In the genomic region with DNA sequence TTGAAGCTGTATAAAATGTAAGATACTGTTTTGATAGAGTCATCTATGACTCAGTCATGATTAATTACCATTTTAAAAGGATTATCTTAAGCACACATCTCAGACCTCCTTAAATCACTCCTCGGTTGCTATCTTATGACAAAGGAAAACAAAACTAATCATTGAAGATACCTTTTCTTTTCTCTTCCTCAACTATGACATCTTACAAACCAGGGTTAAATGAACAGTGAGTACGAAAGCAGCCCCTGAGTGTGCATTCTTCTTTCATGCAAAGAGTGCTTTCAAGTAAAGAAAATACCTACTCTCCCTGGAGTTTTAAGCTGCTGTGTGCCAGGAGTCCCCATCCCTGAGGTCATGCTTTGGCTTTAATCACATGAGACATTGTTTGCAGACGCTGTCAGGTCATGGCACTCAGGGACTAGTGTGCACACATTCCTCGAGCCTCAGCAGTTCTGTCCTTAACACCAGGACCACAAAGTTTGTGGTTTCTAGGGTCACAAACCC, we compare ENCODE assay signal across 11 cellular contexts.
A peak's percentile ranks its signal among the peaks of the same experiment; 100 is the strongest.
DNase-seq lines count a peak whose midpoint lies in the region; ATAC-seq, FAIRE-seq and TF ChIP-seq lines count a peak whose summit lies in the region.
"Had no signal": no experiment of that assay in that cellular context is flagged by ENCODE, and none has a peak within 500 bp of the region (broad histone marks: within the 10 kb centered on the region; RNA-seq: fewer than 3 reads in every experiment).

No MANE protein-coding gene starts in this region.

- TF ChIP-seq POLR2A in right lobe of liver (IDR thresholded peaks at IDR 0.05) = no peak
- TF ChIP-seq POLR2A in Peyer's patch (IDR thresholded peaks at IDR 0.05) = no peak
- TF ChIP-seq POLR2A in lower leg skin (IDR thresholded peaks at IDR 0.05) = no peak

- no peak overlapping the region for H3K27ac ChIP-seq in right lobe of liver
- H3K27ac ChIP-seq in Peyer's patch = no peak overlapping the region
- H3K27ac ChIP-seq: dorsolateral prefrontal cortex, HL-60 had no signal

- H3K27me3 ChIP-seq in bronchial epithelial cell (ENCODE audit: control insufficient read depth, insufficient read depth, low read length) (no peaks in the 10 kb centered on the region), right lobe of liver (no peaks in the 10 kb centered on the region), Peyer's patch (no peaks in the 10 kb centered on the region)
- H3K27me3 ChIP-seq: dorsolateral prefrontal cortex had no signal

- no peaks in the 10 kb centered on the region for H3K4me1 Mint-ChIP-seq in activated T-helper 2 cell treated with anti-CD3 and anti-CD28 coated beads, Interferon-gamma antibody, Interleukin-2, Interleukin-4, amounts not matched to agents 10 μg/mL and 5 μg/mL and 100 μg/mL, durations not matched to agents 14 hours and 24 hours and 36 hours (ENCODE audit: low read depth)

- peak; percentile 46 for DNase-seq in ACHN
- DNase-seq in LoVo (ENCODE audit: low spot score) = peak; percentile 16
- DNase-seq in bronchial epithelial cell (ENCODE audit: low read depth) = peak; percentile 59
- no peak for DNase-seq in right lobe of liver
- no peak for DNase-seq in Peyer's patch
- DNase-seq in activated T-helper 2 cell treated with anti-CD3 and anti-CD28 coated beads, Interferon-gamma antibody, Interleukin-2, Interleukin-4, amounts not matched to agents 10 μg/mL and 5 μg/mL and 100 μg/mL, durations not matched to agents 14 hours and 24 hours and 36 hours (ENCODE audit: low spot score) = no peak
- no peak for DNase-seq in lower leg skin (ENCODE audit: low spot score in 2 of 2)
- no peak for DNase-seq in GM20000 (ENCODE audit: low spot score)
- DNase-seq: dorsolateral prefrontal cortex; stimulated activated CD4-positive, alpha-beta T cell treated with anti-CD3 and anti-CD28 coated beads, Interleukin-4, amount 100 ng/mL, for 1 hour had no signal

- FAIRE-seq in bronchial epithelial cell (lab: Jason Lieb, UNC) = no peak

- TF ChIP-seq CTCF in bronchial epithelial cell (IDR thresholded peaks at IDR 0.05; ENCODE audit: insufficient read depth, low read length, severe bottlenecking) (no peak), right lobe of liver (IDR thresholded peaks at IDR 0.05) (no peak), Peyer's patch (IDR thresholded peaks at IDR 0.05) (no peak), lower leg skin (IDR thresholded peaks at IDR 0.05) (no peak), GM20000 (IDR thresholded peaks at IDR 0.05; ENCODE audit: extremely low read depth, missing control alignments) (no peak)

- no peak overlapping the region for H3K4me3 Mint-ChIP-seq in activated T-helper 2 cell treated with anti-CD3 and anti-CD28 coated beads, Interferon-gamma antibody, Interleukin-2, Interleukin-4, amounts not matched to agents 10 μg/mL and 5 μg/mL and 100 μg/mL, durations not matched to agents 14 hours and 24 hours and 36 hours (ENCODE audit: low read depth)

- in situ Hi-C loops in ACHN (cut with HindIII; ENCODE audit: low pct_ligation_motif_present, low pct_unique_long_range_greater_than_20kb, low sequenced_read_pairs) = no loop called here

- peaks cover 7% of the 10 kb centered on the region for H3K9me3 Mint-ChIP-seq in activated T-helper 2 cell treated with anti-CD3 and anti-CD28 coated beads, Interferon-gamma antibody, Interleukin-2, Interleukin-4, amounts not matched to agents 10 μg/mL and 5 μg/mL and 100 μg/mL, durations not matched to agents 14 hours and 24 hours and 36 hours

- no peak overlapping the region for H3K4me3 ChIP-seq in bronchial epithelial cell (ENCODE audit: low read depth, low read length)
- H3K4me3 ChIP-seq in right lobe of liver = no peak overlapping the region
- no peak overlapping the region for H3K4me3 ChIP-seq in Peyer's patch
- H3K4me3 ChIP-seq in lower leg skin (ENCODE audit: low read depth, poor library complexity, severe bottlenecking) = no peak overlapping the region
- H3K4me3 ChIP-seq: dorsolateral prefrontal cortex had no signal

- H3K27me3 Mint-ChIP-seq in activated T-helper 2 cell treated with anti-CD3 and anti-CD28 coated beads, Interferon-gamma antibody, Interleukin-2, Interleukin-4, amounts not matched to agents 10 μg/mL and 5 μg/mL and 100 μg/mL, durations not matched to agents 14 hours and 24 hours and 36 hours (ENCODE audit: low read depth) = no peaks in the 10 kb centered on the region

- no peaks in the 10 kb centered on the region for H3K36me3 Mint-ChIP-seq in activated T-helper 2 cell treated with anti-CD3 and anti-CD28 coated beads, Interferon-gamma antibody, Interleukin-2, Interleukin-4, amounts not matched to agents 10 μg/mL and 5 μg/mL and 100 μg/mL, durations not matched to agents 14 hours and 24 hours and 36 hours (ENCODE audit: low read depth)

- H3K36me3 ChIP-seq in bronchial epithelial cell (ENCODE audit: control insufficient read depth, insufficient read depth, low read length) = no peaks in the 10 kb centered on the region
- H3K36me3 ChIP-seq in right lobe of liver = no peaks in the 10 kb centered on the region
- no peaks in the 10 kb centered on the region for H3K36me3 ChIP-seq in Peyer's patch

- intact Hi-C loops in right lobe of liver (cut with DNase I) = no loop called here
- intact Hi-C loops in activated T-helper 2 cell treated with anti-CD3 and anti-CD28 coated beads, Interferon-gamma antibody, Interleukin-2, Interleukin-4, amounts not matched to agents 10 μg/mL and 5 μg/mL and 100 μg/mL, durations not matched to agents 14 hours and 24 hours and 36 hours (cut with micrococcal nuclease) = no loop called here
- intact Hi-C loops in lower leg skin (cut with DNase I; ENCODE audit: low total_unique reads) = no loop called here

- WGBS in right lobe of liver (ENCODE audit: insufficient coverage, low coverage, low lambda C conversion rate, missing lambda C conversion rate) = 24% methylated on average over 4 of the region's 4 CpGs
- 26 to 33% methylated on average over 4 of the region's 4 CpGs for WGBS in lower leg skin, 2 donors

- no peaks in the 10 kb centered on the region for H3K4me1 ChIP-seq in right lobe of liver
- no peaks in the 10 kb centered on the region for H3K4me1 ChIP-seq in Peyer's patch

- H3K9me3 ChIP-seq in right lobe of liver (no peaks in the 10 kb centered on the region), Peyer's patch (no peaks in the 10 kb centered on the region)

- peak; percentile 58 to 90 (median 76) for ATAC-seq in right lobe of liver

- no peak overlapping the region for H3K27ac Mint-ChIP-seq in activated T-helper 2 cell treated with anti-CD3 and anti-CD28 coated beads, Interferon-gamma antibody, Interleukin-2, Interleukin-4, amounts not matched to agents 10 μg/mL and 5 μg/mL and 100 μg/mL, durations not matched to agents 14 hours and 24 hours and 36 hours

Comparison
In these comparisons a context has a peak if more than half of its experiments do, and no peak if none do; other contexts are left out.
1. DNase-seq: peak in ACHN (single experiment), LoVo (single experiment) and bronchial epithelial cell (single experiment); none in right lobe of liver (0 of 3), Peyer's patch (0 of 3), activated T-helper 2 cell treated with anti-CD3 and anti-CD28 coated beads, Interferon-gamma antibody, Interleukin-2, Interleukin-4, amounts not matched to agents 10 μg/mL and 5 μg/mL and 100 μg/mL, durations not matched to agents 14 hours and 24 hours and 36 hours (single experiment), lower leg skin (0 of 2) and GM20000 (single experiment).